In genomic region chr17:42779942-42780815, GRCh38 we compare ENCODE assay signal across 8 cellular contexts. TPM values are rescaled to one million over a fixed set of nuclear protein-coding genes. Genes with fewer than 3 reads are reported as not detected.
DNase-seq lines count a peak whose midpoint lies in the region; ATAC-seq and TF ChIP-seq lines count a peak whose summit lies in the region.

WNK4 (plus strand) TSS chr17:42780610; CDS start chr17:42780699, 89 bp downstream.

- H3K27me3 ChIP-seq in SK-N-SH (ENCODE audit: insufficient read depth): no peaks in the 10 kb centered on the region
- no peaks in the 10 kb centered on the region for H3K27me3 ChIP-seq in ovary

- H3K27ac ChIP-seq in SK-N-SH (ENCODE audit: low read depth in 2 of 2, low read length in 1 of 2): peak within 1 kb of the TSS in 1 of 2 experiments; percentile 46; a peak in 3 of 4 replicates
- peak within 1 kb of the TSS; percentile 20 to 45 for H3K27ac ChIP-seq in ovary

- TF ChIP-seq EP300 in SK-N-SH (IDR thresholded peaks at IDR 0.05; ENCODE audit: borderline replicate concordance in 1 of 2, low read depth in 1 of 2, low read length in 1 of 2): no peak
- TF ChIP-seq EP300 in ovary (IDR thresholded peaks at IDR 0.05): no peak

- H3K36me3 ChIP-seq in SK-N-SH (replicated peaks in 1 of 2; ENCODE audit: control insufficient read depth in 1 of 2, insufficient read depth in 2 of 2, low read length in 1 of 2) (peaks cover 25 to 38% of the 10 kb centered on the region in 2 experiments), ovary (no peaks in the 10 kb centered on the region)

- no peak for TF ChIP-seq RAD21 in SK-N-SH (IDR thresholded peaks at IDR 0.05; ENCODE audit: low read length)

- POLR2A ChIA-PET in SK-N-SH (lab: Yijun Ruan, JAX): interaction anchor here (0.5 to 1.4 kb wide), 2 partner anchors 18 to 251 kb away, joined by 3 to 4 read pairs; partner anchors contain the start of genes CNTD1 and COA3

- peak within 1 kb of the TSS; percentile 61 to 84 for H3K4me3 ChIP-seq in SK-N-SH (ENCODE audit: low read depth in 2 of 2, low read length in 1 of 2)
- H3K4me3 ChIP-seq in fibroblast of the aortic adventitia (ENCODE audit: low read depth, low read length): peak within 1 kb of the TSS; percentile 70
- H3K4me3 ChIP-seq in ovary: peak within 1 kb of the TSS; percentile 21

- H3K4me2 ChIP-seq in SK-N-SH: peak within 1 kb of the TSS; percentile 98

- H3K9me3 ChIP-seq in SK-N-SH (no peaks in the 10 kb centered on the region), ovary (no peaks in the 10 kb centered on the region)

- peak within 1 kb of the TSS; percentile 67; the same call in 1 of the 2 replicates for H2AFZ ChIP-seq in SK-N-SH (ENCODE audit: low read depth)

- no peak for TF ChIP-seq CTCF in SK-N-SH (IDR thresholded peaks at IDR 0.05)
- no peak for TF ChIP-seq CTCF in fibroblast of the aortic adventitia (IDR thresholded peaks at IDR 0.05; ENCODE audit: insufficient read depth, low read length)
- TF ChIP-seq CTCF in ovary (IDR thresholded peaks at IDR 0.05): no peak

- intact Hi-C loops in ovary (cut with DNase I): loop anchor here in 1 of 4 donors (10.0 kb wide), 1 partner anchor 75 kb away; no protein-coding TSS in a partner anchor

- 28% methylated on average over 45 of the region's 59 CpGs for WGBS in SK-N-SH (ENCODE audit: low lambda C conversion rate)
- 3 to 6% (median 3%) methylated on average over 41 to 59 of the region's 59 CpGs for WGBS in ovary, 3 donors

- H3K79me2 ChIP-seq in SK-N-SH (ENCODE audit: insufficient read depth): peaks cover 48% of the 10 kb centered on the region

- CTCF ChIA-PET in SK-N-SH (lab: Yijun Ruan, JAX): interaction anchor here (1.0 to 1.8 kb wide), 4 partner anchors 17 to 202 kb away, joined by 3 to 7 read pairs (median 4); no protein-coding TSS in a partner anchor

- H3K4me1 ChIP-seq in SK-N-SH (ENCODE audit: control insufficient read depth in 1 of 2, insufficient read depth in 2 of 2, low read depth in 1 of 2, low read length in 1 of 2) (peaks cover 14 to 17% of the 10 kb centered on the region in 2 experiments; a peak in 3 of 4 replicates), ovary (ENCODE audit: insufficient read depth) (peaks cover 4% of the 10 kb centered on the region)

- no peaks in the 10 kb centered on the region for H3K9me2 ChIP-seq in SK-N-SH

- H4K20me1 ChIP-seq in SK-N-SH (ENCODE audit: insufficient read depth): no peaks in the 10 kb centered on the region

- ATAC-seq in HG03159 (IDR thresholded peaks at IDR 0.05; ENCODE audit: unreplicated experiment) (no peak), GM21447 (IDR thresholded peaks at IDR 0.05; ENCODE audit: unreplicated experiment) (no peak), GM21423 (IDR thresholded peaks at IDR 0.05; ENCODE audit: unreplicated experiment) (no peak)

- peak; percentile 83 for DNase-seq in EL
- DNase-seq in SK-N-SH: peak; percentile 89
- DNase-seq in fibroblast of the aortic adventitia (ENCODE audit: low read depth): no peak
- DNase-seq in ovary: peak in 3 of 5 donors; percentile 35 to 60 (median 59)
- no peak for DNase-seq in NOMO-1 treated with DMSO at 0.1 percent for 48 hours (lab: John Stamatoyannopoulos, UW; ENCODE audit: unreplicated experiment)

- no peak for TF ChIP-seq POLR2A in ovary (IDR thresholded peaks at IDR 0.05)

- peak within 1 kb of the TSS; percentile 87 for H3K9ac ChIP-seq in SK-N-SH

- peaks cover 15% of the 10 kb centered on the region for H3F3A ChIP-seq in SK-N-SH (replicated peaks; ENCODE audit: insufficient read depth)

TF ChIP-seq in SK-N-SH, 30 proteins besides CTCF, POLR2A, EP300 and RAD21:
- TF ChIP-seq RFX5 (IDR thresholded peaks at IDR 0.05; ENCODE audit: low read length) (no peak), POLR2AphosphoS5 (IDR thresholded peaks at IDR 0.05; ENCODE audit: low read depth, low read length) (peak; percentile 68), FOSL2 (IDR thresholded peaks at IDR 0.05; ENCODE audit: borderline replicate concordance, low read depth) (no peak), YY1 (IDR thresholded peaks at IDR 0.05; ENCODE audit: low read depth) (no peak), ELF1 (IDR thresholded peaks at IDR 0.05) (no peak)
TF ChIP-seq in SK-N-SH: peak in this region for 1.

RNA-seq across cellular contexts. Expression of gene WNK4, which starts in this region (rescaled TPM):
- 8.7 and 12.5 TPM in 2 replicates for polyA plus RNA-seq in SK-N-SH (2012; rRNA removed)
- 4.5 and 6.2 TPM in 2 replicates for polyA plus RNA-seq in SK-N-SH (2012; cell fraction: cytosol; rRNA removed)
- polyA plus RNA-seq in SK-N-SH (2012; cell fraction: nucleus; rRNA removed): 45.5 and 57.2 TPM in 2 replicates
- 0.45 and 3.5 TPM in 2 replicates for total RNA-seq in fibroblast of the aortic adventitia (ENCODE audit: low replicate concordance)
- 10 to 100 TPM in 1 of 7 donors, 1 to 10 TPM in 6; 1.5 to 11.9 (median 3.4) TPM for total RNA-seq in ovary
- polyA plus RNA-seq in ovary: 1 to 10 TPM; 1.1 to 1.5 TPM

Comparison
In these comparisons a context has a peak if more than half of its experiments do, and no peak if none do; other contexts are left out.
1. DNase-seq: peak in EL (single experiment), SK-N-SH (single experiment) and ovary (3 of 5); none in fibroblast of the aortic adventitia (single experiment) and NOMO-1 treated with DMSO at 0.1 percent for 48 hours (single experiment).
2. H3K4me3 ChIP-seq: peak in every context shown above with its lines; median percentile 72 in SK-N-SH; 70 in fibroblast of the aortic adventitia; 21 in ovary.